In genomic region chr16:28549301-28549899, GRCh38 we compare ENCODE assay signal across 8 cellular contexts. TPM values are rescaled to one million over a fixed set of nuclear protein-coding genes. Genes with fewer than 3 reads are reported as not detected.
DNase-seq lines count a peak whose midpoint lies in the region; ATAC-seq and TF ChIP-seq lines count a peak whose summit lies in the region.

No MANE protein-coding gene starts in this region.

- no peak overlapping the region for H3K27ac ChIP-seq in RWPE2 (ENCODE audit: poor library complexity, severe bottlenecking)

- H3K36me3 ChIP-seq in RWPE2 (ENCODE audit: low read depth), result no peaks in the 10 kb centered on the region

- peak overlapping the region; percentile 54 for H3K27ac Mint-ChIP-seq in type B pancreatic cell

- H3K4me3 Mint-ChIP-seq in type B pancreatic cell, result peak overlapping the region; percentile 27

- H3K4me1 ChIP-seq in RWPE2 (ENCODE audit: insufficient read depth, poor library complexity, severe bottlenecking), result peaks cover 4% of the 10 kb centered on the region

- no peaks in the 10 kb centered on the region for H3K9me3 ChIP-seq in RWPE2 (ENCODE audit: severe bottlenecking)

- peaks cover 3% of the 10 kb centered on the region for H3K27me3 Mint-ChIP-seq in type B pancreatic cell

- no peaks in the 10 kb centered on the region for H3K27me3 ChIP-seq in RWPE2 (ENCODE audit: insufficient read depth, poor library complexity, severe bottlenecking)

- no peaks in the 10 kb centered on the region for H3K36me3 Mint-ChIP-seq in type B pancreatic cell

- peak; percentile 27 for DNase-seq in Ammon's horn (ENCODE audit: low spot score)
- DNase-seq in RWPE2 (ENCODE audit: low spot score), result no peak
- DNase-seq in fibroblast of peridontal ligament (ENCODE audit: extremely low read depth), result peak; percentile 67
- DNase-seq in type B pancreatic cell (ENCODE audit: extremely low spot score, unreplicated experiment), result no peak
- DNase-seq in NCI-H128 (lab: John Stamatoyannopoulos, UW; ENCODE audit: unreplicated experiment), result no peak
- no peak for DNase-seq in ureter (ENCODE audit: low spot score)

- no peak for ATAC-seq in RWPE2 (ENCODE audit: low read depth)
- ATAC-seq in GM19351 (IDR thresholded peaks at IDR 0.05; ENCODE audit: unreplicated experiment), result no peak

- H3K4me3 ChIP-seq in GM12875 (ENCODE audit: low read depth, low read length), result no peak overlapping the region
- H3K4me3 ChIP-seq in RWPE2 (ENCODE audit: severe bottlenecking), result no peak overlapping the region

- no peaks in the 10 kb centered on the region for H3K9me3 Mint-ChIP-seq in type B pancreatic cell

- TF ChIP-seq CTCF in GM12875 (IDR thresholded peaks at IDR 0.05; ENCODE audit: borderline replicate concordance, insufficient read depth, low read depth, low read length) (peak; percentile 42; the same call in 1 of the 2 replicates), RWPE2 (IDR thresholded peaks at IDR 0.05; ENCODE audit: poor library complexity, severe bottlenecking) (peak; percentile 69), type B pancreatic cell (conservative IDR thresholded peaks at IDR 0.05) (peak; percentile 57)

- H3K4me1 Mint-ChIP-seq in type B pancreatic cell (ENCODE audit: unreplicated experiment), result peaks cover 5% of the 10 kb centered on the region

RNA-seq across cellular contexts. Expression of gene SGF29, which starts 4.3 kb away (rescaled TPM):
- total RNA-seq in type B pancreatic cell (ENCODE audit: low replicate concordance) (21.4 and 29.6 TPM in 2 replicates), ureter (38.3 TPM)

RNA-seq across cellular contexts. Expression of gene NUPR1, which starts 10.6 kb away (rescaled TPM):
- 1.2 and 4.8 TPM in 2 replicates for total RNA-seq in type B pancreatic cell (ENCODE audit: low replicate concordance)
- total RNA-seq in ureter, result 127 TPM

RNA-seq across cellular contexts. Expression of gene IL27, which starts 42.8 kb away (rescaled TPM):
- not detected in 2 replicates for total RNA-seq in type B pancreatic cell (ENCODE audit: low replicate concordance)
- total RNA-seq in ureter, result not detected

RNA-seq across cellular contexts. Expression of gene SULT1A2, which starts 47.5 kb away (rescaled TPM):
- total RNA-seq in type B pancreatic cell (ENCODE audit: low replicate concordance), result 3.5 and 14.2 TPM in 2 replicates
- total RNA-seq in ureter, result 2.9 TPM

RNA-seq across cellular contexts. Expression of gene APOBR, which starts 55.0 kb away (rescaled TPM):
- 0.14 and 0.21 TPM in 2 replicates for total RNA-seq in type B pancreatic cell (ENCODE audit: low replicate concordance)
- 11.0 TPM for total RNA-seq in ureter

Comparison
In these comparisons a context has a peak if more than half of its experiments do, and no peak if none do; other contexts are left out.
1. DNase-seq: peak in Ammon's horn (single experiment) and fibroblast of peridontal ligament (single experiment); none in RWPE2 (single experiment), type B pancreatic cell (single experiment), NCI-H128 (single experiment) and ureter (single experiment).
2. RNA of gene NUPR1, which starts 10.6 kb away (total RNA-seq): 127 TPM in ureter (single experiment); 1.2 to 4.8 TPM in type B pancreatic cell; every median in the first group is over 10 times any median in the second.
3. Peak in every context shown above with its lines, with median percentiles within 50 percentile points of each other: CTCF ChIP-seq.